Comparison of ENCODE assay signal across 1 cellular context in the genomic region with DNA sequence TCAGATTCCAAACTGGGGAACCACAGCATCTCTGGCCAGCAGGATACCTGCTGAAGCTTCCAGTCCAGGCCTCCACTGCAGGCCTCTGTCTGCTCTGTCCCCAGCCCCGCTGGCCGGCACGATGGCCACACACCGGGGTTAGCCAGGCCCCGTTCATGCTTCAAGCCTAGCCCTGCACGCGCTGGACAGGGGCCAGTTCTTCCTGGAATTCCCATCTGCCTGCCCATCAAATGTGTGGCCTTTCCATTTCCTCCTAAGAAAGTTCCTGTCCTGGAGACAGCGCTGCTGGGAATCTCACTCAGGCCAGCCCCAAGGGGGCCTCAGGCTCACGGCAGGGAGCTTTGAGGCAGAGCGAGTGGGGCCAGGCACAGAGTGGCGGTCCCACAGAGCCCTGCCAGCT.
TF ChIP-seq lines count a peak whose summit lies in the region.

No MANE protein-coding gene starts in this region.

TF ChIP-seq in HepG2, 621 proteins besides CTCF, POLR2A, EP300 and RAD21:
- TF ChIP-seq, protein P1, sequence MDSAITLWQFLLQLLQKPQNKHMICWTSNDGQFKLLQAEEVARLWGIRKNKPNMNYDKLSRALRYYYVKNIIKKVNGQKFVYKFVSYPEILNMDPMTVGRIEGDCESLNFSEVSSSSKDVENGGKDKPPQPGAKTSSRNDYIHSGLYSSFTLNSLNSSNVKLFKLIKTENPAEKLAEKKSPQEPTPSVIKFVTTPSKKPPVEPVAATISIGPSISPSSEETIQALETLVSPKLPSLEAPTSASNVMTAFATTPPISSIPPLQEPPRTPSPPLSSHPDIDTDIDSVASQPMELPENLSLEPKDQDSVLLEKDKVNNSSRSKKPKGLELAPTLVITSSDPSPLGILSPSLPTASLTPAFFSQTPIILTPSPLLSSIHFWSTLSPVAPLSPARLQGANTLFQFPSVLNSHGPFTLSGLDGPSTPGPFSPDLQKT (CRISPR knock-in tag; IDR thresholded peaks at IDR 0.05; ENCODE audit: borderline replicate concordance): no peak
- TF ChIP-seq GTF2F1 (IDR thresholded peaks at IDR 0.05; ENCODE audit: low read length) (no peak), ATF7 (IDR thresholded peaks at IDR 0.05) (no peak), ATF7 (CRISPR knock-in tag; IDR thresholded peaks at IDR 0.05) (no peak), ZFX (CRISPR knock-in tag; IDR thresholded peaks at IDR 0.05; ENCODE audit: low read depth) (0 out of 2 replicates have a peak, but pooled peaks have one; percentile 6), ZMAT3 (CRISPR knock-in tag; conservative IDR thresholded peaks at IDR 0.05) (no peak), EHMT2 (IDR thresholded peaks at IDR 0.05; ENCODE audit: borderline replicate concordance, low read depth, low read length) (no peak), ZBTB3 (CRISPR knock-in tag; IDR thresholded peaks at IDR 0.05; ENCODE audit: borderline replicate concordance, low read depth) (no peak)
- TF ChIP-seq, protein P2, sequence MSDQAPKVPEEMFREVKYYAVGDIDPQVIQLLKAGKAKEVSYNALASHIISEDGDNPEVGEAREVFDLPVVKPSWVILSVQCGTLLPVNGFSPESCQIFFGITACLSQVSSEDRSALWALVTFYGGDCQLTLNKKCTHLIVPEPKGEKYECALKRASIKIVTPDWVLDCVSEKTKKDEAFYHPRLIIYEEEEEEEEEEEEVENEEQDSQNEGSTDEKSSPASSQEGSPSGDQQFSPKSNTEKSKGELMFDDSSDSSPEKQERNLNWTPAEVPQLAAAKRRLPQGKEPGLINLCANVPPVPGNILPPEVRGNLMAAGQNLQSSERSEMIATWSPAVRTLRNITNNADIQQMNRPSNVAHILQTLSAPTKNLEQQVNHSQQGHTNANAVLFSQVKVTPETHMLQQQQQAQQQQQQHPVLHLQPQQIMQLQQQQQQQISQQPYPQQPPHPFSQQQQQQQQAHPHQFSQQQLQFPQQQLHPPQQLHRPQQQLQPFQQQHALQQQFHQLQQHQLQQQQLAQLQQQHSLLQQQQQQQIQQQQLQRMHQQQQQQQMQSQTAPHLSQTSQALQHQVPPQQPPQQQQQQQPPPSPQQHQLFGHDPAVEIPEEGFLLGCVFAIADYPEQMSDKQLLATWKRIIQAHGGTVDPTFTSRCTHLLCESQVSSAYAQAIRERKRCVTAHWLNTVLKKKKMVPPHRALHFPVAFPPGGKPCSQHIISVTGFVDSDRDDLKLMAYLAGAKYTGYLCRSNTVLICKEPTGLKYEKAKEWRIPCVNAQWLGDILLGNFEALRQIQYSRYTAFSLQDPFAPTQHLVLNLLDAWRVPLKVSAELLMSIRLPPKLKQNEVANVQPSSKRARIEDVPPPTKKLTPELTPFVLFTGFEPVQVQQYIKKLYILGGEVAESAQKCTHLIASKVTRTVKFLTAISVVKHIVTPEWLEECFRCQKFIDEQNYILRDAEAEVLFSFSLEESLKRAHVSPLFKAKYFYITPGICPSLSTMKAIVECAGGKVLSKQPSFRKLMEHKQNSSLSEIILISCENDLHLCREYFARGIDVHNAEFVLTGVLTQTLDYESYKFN (CRISPR knock-in tag; conservative IDR thresholded peaks at IDR 0.05): no peak
- TF ChIP-seq, protein P3, sequence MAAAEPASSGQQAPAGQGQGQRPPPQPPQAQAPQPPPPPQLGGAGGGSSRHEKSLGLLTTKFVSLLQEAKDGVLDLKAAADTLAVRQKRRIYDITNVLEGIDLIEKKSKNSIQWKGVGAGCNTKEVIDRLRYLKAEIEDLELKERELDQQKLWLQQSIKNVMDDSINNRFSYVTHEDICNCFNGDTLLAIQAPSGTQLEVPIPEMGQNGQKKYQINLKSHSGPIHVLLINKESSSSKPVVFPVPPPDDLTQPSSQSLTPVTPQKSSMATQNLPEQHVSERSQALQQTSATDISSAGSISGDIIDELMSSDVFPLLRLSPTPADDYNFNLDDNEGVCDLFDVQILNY (CRISPR knock-in tag; conservative IDR thresholded peaks at IDR 0.05): no peak
- TF ChIP-seq, protein P4, sequence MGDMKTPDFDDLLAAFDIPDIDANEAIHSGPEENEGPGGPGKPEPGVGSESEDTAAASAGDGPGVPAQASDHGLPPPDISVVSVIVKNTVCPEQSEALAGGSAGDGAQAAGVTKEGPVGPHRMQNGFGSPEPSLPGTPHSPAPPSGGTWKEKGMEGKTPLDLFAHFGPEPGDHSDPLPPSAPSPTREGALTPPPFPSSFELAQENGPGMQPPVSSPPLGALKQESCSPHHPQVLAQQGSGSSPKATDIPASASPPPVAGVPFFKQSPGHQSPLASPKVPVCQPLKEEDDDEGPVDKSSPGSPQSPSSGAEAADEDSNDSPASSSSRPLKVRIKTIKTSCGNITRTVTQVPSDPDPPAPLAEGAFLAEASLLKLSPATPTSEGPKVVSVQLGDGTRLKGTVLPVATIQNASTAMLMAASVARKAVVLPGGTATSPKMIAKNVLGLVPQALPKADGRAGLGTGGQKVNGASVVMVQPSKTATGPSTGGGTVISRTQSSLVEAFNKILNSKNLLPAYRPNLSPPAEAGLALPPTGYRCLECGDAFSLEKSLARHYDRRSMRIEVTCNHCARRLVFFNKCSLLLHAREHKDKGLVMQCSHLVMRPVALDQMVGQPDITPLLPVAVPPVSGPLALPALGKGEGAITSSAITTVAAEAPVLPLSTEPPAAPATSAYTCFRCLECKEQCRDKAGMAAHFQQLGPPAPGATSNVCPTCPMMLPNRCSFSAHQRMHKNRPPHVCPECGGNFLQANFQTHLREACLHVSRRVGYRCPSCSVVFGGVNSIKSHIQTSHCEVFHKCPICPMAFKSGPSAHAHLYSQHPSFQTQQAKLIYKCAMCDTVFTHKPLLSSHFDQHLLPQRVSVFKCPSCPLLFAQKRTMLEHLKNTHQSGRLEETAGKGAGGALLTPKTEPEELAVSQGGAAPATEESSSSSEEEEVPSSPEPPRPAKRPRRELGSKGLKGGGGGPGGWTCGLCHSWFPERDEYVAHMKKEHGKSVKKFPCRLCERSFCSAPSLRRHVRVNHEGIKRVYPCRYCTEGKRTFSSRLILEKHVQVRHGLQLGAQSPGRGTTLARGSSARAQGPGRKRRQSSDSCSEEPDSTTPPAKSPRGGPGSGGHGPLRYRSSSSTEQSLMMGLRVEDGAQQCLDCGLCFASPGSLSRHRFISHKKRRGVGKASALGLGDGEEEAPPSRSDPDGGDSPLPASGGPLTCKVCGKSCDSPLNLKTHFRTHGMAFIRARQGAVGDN (CRISPR knock-in tag; IDR thresholded peaks at IDR 0.05): peak; percentile 55
TF ChIP-seq in HepG2: peak in this region for 2.
